Comparison of ENCODE assay signal across 8 cellular contexts in genomic region chr17:67366193-67367157, GRCh38. TPM values are rescaled to one million over a fixed set of nuclear protein-coding genes. Genes with fewer than 3 reads are reported as not detected.
DNase-seq lines count a peak whose midpoint lies in the region; ATAC-seq, FAIRE-seq and TF ChIP-seq lines count a peak whose summit lies in the region.

TSS of gene PSMD12 (minus strand) at chr17:67366577. CDS start at chr17:67366519, 58 bp downstream.

- DNase-seq in GM19239 (ENCODE audit: insufficient read length, low spot score), result peak; percentile 88
- peak; percentile 66 to 91 for DNase-seq in NCI-H524 (lab: John Stamatoyannopoulos, UW)
- peak; percentile 96 for DNase-seq in activated CD4-positive, alpha-beta T cell treated with anti-CD3 and anti-CD28 coated beads for 48 hours
- DNase-seq in colonic mucosa, result peak; percentile 96
- DNase-seq in left kidney (ENCODE audit: low read depth, low spot score), result peak; percentile 98
- peak; percentile 96 to 97 for DNase-seq in stimulated activated CD4-positive, alpha-beta T cell treated with anti-CD3 and anti-CD28 coated beads, Interleukin-2, amount 100 ng/mL, for 24 hours

- peaks cover 19% of the 10 kb centered on the region for H3K36me3 ChIP-seq in BLaER1
- no peaks in the 10 kb centered on the region for H3K36me3 ChIP-seq in colonic mucosa

- no peak for TF ChIP-seq CTCF in colonic mucosa (IDR thresholded peaks at IDR 0.05)

- intact Hi-C loops in colonic mucosa (cut with DNase I), result no loop called here

- H3K4me1 ChIP-seq in BLaER1, result peaks cover 56% of the 10 kb centered on the region
- H3K4me1 ChIP-seq in colonic mucosa, result peaks cover 6% of the 10 kb centered on the region

- ATAC-seq in HG03439 (IDR thresholded peaks at IDR 0.05; ENCODE audit: unreplicated experiment), result peak; percentile 91

- H3K9ac ChIP-seq in BLaER1 (peak within 1 kb of the TSS; percentile 96), colonic mucosa (ENCODE audit: low read depth in 2 of 2, low read length in 2 of 2) (peak within 1 kb of the TSS; percentile 96 to 99)

- H3K9me3 ChIP-seq in BLaER1, result no peaks in the 10 kb centered on the region
- no peaks in the 10 kb centered on the region for H3K9me3 ChIP-seq in colonic mucosa

- peak within 1 kb of the TSS; percentile 88 for H3K4me2 ChIP-seq in BLaER1

- H3K27me3 ChIP-seq in BLaER1, result no peaks in the 10 kb centered on the region
- no peaks in the 10 kb centered on the region for H3K27me3 ChIP-seq in colonic mucosa

- H4K20me1 ChIP-seq in BLaER1, result peaks cover 45% of the 10 kb centered on the region

- H3K4me3 ChIP-seq in BLaER1 (peak within 1 kb of the TSS; percentile 90), colonic mucosa (peak within 1 kb of the TSS; percentile 98)

- H3K27ac ChIP-seq in BLaER1 (peak within 1 kb of the TSS; percentile 96), colonic mucosa (peak within 1 kb of the TSS; percentile 93)

- peak; percentile 83 for FAIRE-seq in GM19239 (lab: Jason Lieb, UNC)

RNA-seq across cellular contexts. Expression of gene PSMD12, which starts in this region (rescaled TPM):
- total RNA-seq in colonic mucosa, result 10 to 100 TPM; 39.4 to 51.1 TPM

Comparison
In these comparisons a context has a peak if more than half of its experiments do, and no peak if none do; other contexts are left out.
1. Peak in every context shown above with its lines: DNase-seq, ATAC-seq, H3K4me3 ChIP-seq and H3K27ac ChIP-seq.